ENCODE assay signal across 1 cellular context in genomic region chr11:10634407-10634806, GRCh38.
TF ChIP-seq lines count a peak whose summit lies in the region.

No MANE protein-coding gene starts in this region.

TF ChIP-seq in HCT116, 20 proteins besides CTCF, POLR2A, EP300 and RAD21 (continued from another document):
- TF ChIP-seq, protein P1, sequence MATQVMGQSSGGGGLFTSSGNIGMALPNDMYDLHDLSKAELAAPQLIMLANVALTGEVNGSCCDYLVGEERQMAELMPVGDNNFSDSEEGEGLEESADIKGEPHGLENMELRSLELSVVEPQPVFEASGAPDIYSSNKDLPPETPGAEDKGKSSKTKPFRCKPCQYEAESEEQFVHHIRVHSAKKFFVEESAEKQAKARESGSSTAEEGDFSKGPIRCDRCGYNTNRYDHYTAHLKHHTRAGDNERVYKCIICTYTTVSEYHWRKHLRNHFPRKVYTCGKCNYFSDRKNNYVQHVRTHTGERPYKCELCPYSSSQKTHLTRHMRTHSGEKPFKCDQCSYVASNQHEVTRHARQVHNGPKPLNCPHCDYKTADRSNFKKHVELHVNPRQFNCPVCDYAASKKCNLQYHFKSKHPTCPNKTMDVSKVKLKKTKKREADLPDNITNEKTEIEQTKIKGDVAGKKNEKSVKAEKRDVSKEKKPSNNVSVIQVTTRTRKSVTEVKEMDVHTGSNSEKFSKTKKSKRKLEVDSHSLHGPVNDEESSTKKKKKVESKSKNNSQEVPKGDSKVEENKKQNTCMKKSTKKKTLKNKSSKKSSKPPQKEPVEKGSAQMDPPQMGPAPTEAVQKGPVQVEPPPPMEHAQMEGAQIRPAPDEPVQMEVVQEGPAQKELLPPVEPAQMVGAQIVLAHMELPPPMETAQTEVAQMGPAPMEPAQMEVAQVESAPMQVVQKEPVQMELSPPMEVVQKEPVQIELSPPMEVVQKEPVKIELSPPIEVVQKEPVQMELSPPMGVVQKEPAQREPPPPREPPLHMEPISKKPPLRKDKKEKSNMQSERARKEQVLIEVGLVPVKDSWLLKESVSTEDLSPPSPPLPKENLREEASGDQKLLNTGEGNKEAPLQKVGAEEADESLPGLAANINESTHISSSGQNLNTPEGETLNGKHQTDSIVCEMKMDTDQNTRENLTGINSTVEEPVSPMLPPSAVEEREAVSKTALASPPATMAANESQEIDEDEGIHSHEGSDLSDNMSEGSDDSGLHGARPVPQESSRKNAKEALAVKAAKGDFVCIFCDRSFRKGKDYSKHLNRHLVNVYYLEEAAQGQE (IDR thresholded peaks at IDR 0.05; ENCODE audit: low read depth): no peak
- no peak for TF ChIP-seq YY1 (IDR thresholded peaks at IDR 0.05; ENCODE audit: extremely low read depth, insufficient replicate concordance, low read depth, low read length)
- TF ChIP-seq EGR1 (IDR thresholded peaks at IDR 0.05; ENCODE audit: low read depth): no peak
- TF ChIP-seq ATF3 (IDR thresholded peaks at IDR 0.05): no peak
- TF ChIP-seq CBX3 (IDR thresholded peaks at IDR 0.05; ENCODE audit: low read depth): no peak
- TF ChIP-seq SIN3A (IDR thresholded peaks at IDR 0.05; ENCODE audit: low read depth): no peak
- TF ChIP-seq ZFX (IDR thresholded peaks at IDR 0.05): no peak
- TF ChIP-seq POLR2AphosphoS5 (IDR thresholded peaks at IDR 0.05; ENCODE audit: low read depth, low read length): no peak
- TF ChIP-seq ZNF274 (IDR thresholded peaks at IDR 0.05; ENCODE audit: low read depth, low read length): no peak
- no peak for TF ChIP-seq FOSL1 (IDR thresholded peaks at IDR 0.05; ENCODE audit: low read depth)
- TF ChIP-seq EZH2 (IDR thresholded peaks at IDR 0.05): no peak
- no peak for TF ChIP-seq ZBTB33 (IDR thresholded peaks at IDR 0.05; ENCODE audit: extremely low read depth, insufficient replicate concordance, low read length)
- TF ChIP-seq EZH2phosphoT487 (IDR thresholded peaks at IDR 0.05; ENCODE audit: borderline replicate concordance): no peak
- TF ChIP-seq, protein P2, sequence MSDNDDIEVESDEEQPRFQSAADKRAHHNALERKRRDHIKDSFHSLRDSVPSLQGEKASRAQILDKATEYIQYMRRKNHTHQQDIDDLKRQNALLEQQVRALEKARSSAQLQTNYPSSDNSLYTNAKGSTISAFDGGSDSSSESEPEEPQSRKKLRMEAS (IDR thresholded peaks at IDR 0.05): no peak
- TF ChIP-seq CEBPB (IDR thresholded peaks at IDR 0.05; ENCODE audit: low read depth): no peak
TF ChIP-seq in HCT116: peak in this region for 0.
